ENCODE assay signal across 31 cellular contexts in genomic region chr21:15324542-15324941, GRCh38.
"Had no signal": no experiment of that assay in that cellular context is flagged by ENCODE, and none has a peak within 500 bp of the region (broad histone marks: within the 10 kb centered on the region; RNA-seq: fewer than 3 reads in every experiment).

No MANE protein-coding gene starts in this region.

- H3K4me3 Mint-ChIP-seq: naive B cell; natural killer cell; nephron; stimulated activated memory B cell treated with anti-CD40 and anti-IgM and Interleukin-4, amounts not matched to agents 10 μg/mL and 1 μg/mL and 100 μg/mL, for 72 hours; stimulated activated naive CD8-positive, alpha-beta T cell treated with anti-CD3 and anti-CD28 coated beads, Interleukin-15, amount 100 ng/mL, for 72 hours; type B pancreatic cell had no signal

- H3K79me2 ChIP-seq: parathyroid adenoma had no signal

- DNase-seq: naive B cell; natural killer cell; occipital lobe; ovary; posterior cingulate gyrus; psoas muscle; right cardiac atrium; spleen; stimulated activated CD4-positive, alpha-beta T cell treated with anti-CD3 and anti-CD28 coated beads, Interleukin-12 subunit alpha, Interleukin-12 subunit beta, amount 100 ng/mL, for 4 hours; stimulated activated CD4-positive, alpha-beta T cell treated with anti-CD3 and anti-CD28 coated beads, Interleukin-1b, Interleukin-23, amount 100 ng/mL, for 48 hours; stimulated activated CD4-positive, alpha-beta T cell treated with anti-CD3 and anti-CD28 coated beads, Interleukin-4, amount 100 ng/mL, for 1 hour; stimulated activated CD4-positive, alpha-beta T cell treated with anti-CD3 and anti-CD28 coated beads, Interleukin-4, amount 100 ng/mL, for 4 hours; stimulated activated CD8-positive, alpha-beta memory T cell treated with anti-CD3 and anti-CD28 coated beads, Interleukin-4, amount 100 ng/mL, for 48 hours; stimulated activated naive CD4-positive, alpha-beta T cell; stimulated activated naive CD8-positive, alpha-beta T cell treated with anti-CD3 and anti-CD28 coated beads, Interleukin-15, amount 100 ng/mL, for 72 hours; stimulated activated naive CD8-positive, alpha-beta T cell treated with anti-CD3 and anti-CD28 coated beads, Interleukin-15, Interleukin-2, amounts not matched to agents 100 U/mL and 50 U/mL, for 24 hours; substantia nigra; testis; tibial artery; transverse colon; upper lobe of right lung; uterus had no signal

- H3K9ac ChIP-seq: parathyroid adenoma had no signal

- H3K4me3 ChIP-seq: ovary, psoas muscle, skin epidermis, smooth muscle cell, spleen, suprapubic skin, testis, tibial artery, transverse colon, upper lobe of right lung, uterus had no signal

- H3K36me3 ChIP-seq: ovary, spleen, suprapubic skin, tibial artery, transverse colon, upper lobe of right lung, uterus had no signal

- H3K4me1 ChIP-seq: parathyroid adenoma, psoas muscle, spleen, suprapubic skin, testis, tibial artery, transverse colon, upper lobe of right lung, uterus had no signal

- H3K36me3 Mint-ChIP-seq: naive B cell; natural killer cell; stimulated activated memory B cell treated with anti-CD40 and anti-IgM and Interleukin-4, amounts not matched to agents 10 μg/mL and 1 μg/mL and 100 μg/mL, for 72 hours; type B pancreatic cell had no signal

- H3K27ac ChIP-seq: ovary, parathyroid adenoma, psoas muscle, skin epidermis, spleen, suprapubic skin, testis, tibial artery, transverse colon, upper lobe of right lung, uterus had no signal

- H3K27me3 ChIP-seq: ovary, spleen, suprapubic skin, testis, tibial artery, transverse colon, upper lobe of right lung, uterus had no signal

- ATAC-seq: natural killer cell; psoas muscle; right cardiac atrium; sciatic nerve; stimulated activated memory B cell treated with anti-CD40 and anti-IgM and Interleukin-4, amounts not matched to agents 10 μg/mL and 1 μg/mL and 100 μg/mL, for 72 hours; stimulated activated naive CD8-positive, alpha-beta T cell treated with anti-CD3 and anti-CD28 coated beads, Interleukin-15, amount 100 ng/mL, for 72 hours; stimulated activated naive CD8-positive, alpha-beta T cell treated with anti-CD3 and anti-CD28 coated beads, Interleukin-15, Interleukin-2, amounts not matched to agents 100 U/mL and 50 U/mL, for 24 hours; upper lobe of right lung had no signal

- H3K4me2 ChIP-seq: smooth muscle cell had no signal

- H3K9me3 ChIP-seq: psoas muscle, suprapubic skin, testis, upper lobe of right lung, uterus had no signal

- H3K4me1 Mint-ChIP-seq: naive B cell; natural killer cell; stimulated activated memory B cell treated with anti-CD40 and anti-IgM and Interleukin-4, amounts not matched to agents 10 μg/mL and 1 μg/mL and 100 μg/mL, for 72 hours; stimulated activated naive CD8-positive, alpha-beta T cell treated with anti-CD3 and anti-CD28 coated beads, Interleukin-15, amount 100 ng/mL, for 72 hours had no signal

- H3K27ac Mint-ChIP-seq: naive B cell; natural killer cell; nephron; progenitor cell of endocrine pancreas; stimulated activated memory B cell treated with anti-CD40 and anti-IgM and Interleukin-4, amounts not matched to agents 10 μg/mL and 1 μg/mL and 100 μg/mL, for 72 hours; stimulated activated naive CD8-positive, alpha-beta T cell treated with anti-CD3 and anti-CD28 coated beads, Interleukin-15, amount 100 ng/mL, for 72 hours; type B pancreatic cell had no signal

- H3K27me3 Mint-ChIP-seq: progenitor cell of endocrine pancreas; stimulated activated naive CD8-positive, alpha-beta T cell treated with anti-CD3 and anti-CD28 coated beads, Interleukin-15, amount 100 ng/mL, for 72 hours; type B pancreatic cell had no signal

- H2AFZ ChIP-seq: parathyroid adenoma had no signal

- H3K9me3 Mint-ChIP-seq: natural killer cell; stimulated activated memory B cell treated with anti-CD40 and anti-IgM and Interleukin-4, amounts not matched to agents 10 μg/mL and 1 μg/mL and 100 μg/mL, for 72 hours; type B pancreatic cell had no signal
